In genomic region chr12:26271024-26271423, GRCh38 we compare ENCODE assay signal across 1 cellular context.
TF ChIP-seq lines count a peak whose summit lies in the region.

No MANE protein-coding gene starts in this region.

TF ChIP-seq in K562, 482 proteins besides CTCF, POLR2A, EP300 and RAD21 (continued from another document and continues in another):
- TF ChIP-seq ZBTB2 (IDR thresholded peaks at IDR 0.05) (no peak), ELF1 (tag; IDR thresholded peaks at IDR 0.05) (peak; percentile 81), GATAD2B (IDR thresholded peaks at IDR 0.05; ENCODE audit: borderline replicate concordance) (peak; percentile 76; the same call in 1 of the 2 replicates), ZNF274 (IDR thresholded peaks at IDR 0.05; ENCODE audit: borderline replicate concordance, low read depth, low read length) (no peak), RBM39 (optimal IDR thresholded peaks at IDR 0.05; ENCODE audit: low read depth, low read length) (no peak), PHB2 (IDR thresholded peaks at IDR 0.05; ENCODE audit: low read depth) (no peak), ETV1 (tag; conservative IDR thresholded peaks at IDR 0.05; ENCODE audit: low read depth) (peak; percentile 72), KDM1A (IDR thresholded peaks at IDR 0.05) (0 out of 4 replicates have a peak, but pooled peaks have one; percentile 24 to 41), NFIX (CRISPR knock-in tag; IDR thresholded peaks at IDR 0.05; ENCODE audit: low read depth) (no peak), JUNB (CRISPR knock-in tag; conservative IDR thresholded peaks at IDR 0.05) (0 out of 2 replicates have a peak, but pooled peaks have one; percentile 30), GTF3C2 (IDR thresholded peaks at IDR 0.05; ENCODE audit: borderline replicate concordance, extremely low read depth, insufficient read length) (no peak), DACH1 (IDR thresholded peaks at IDR 0.05; ENCODE audit: partially characterized antibody) (peak; percentile 9), EZH2 (IDR thresholded peaks at IDR 0.05; ENCODE audit: borderline replicate concordance, low read depth, low read length) (no peak), TBL1XR1 (IDR thresholded peaks at IDR 0.05; ENCODE audit: low read length in 2 of 2) (peak in 1 of 2 experiments; percentile 71; a peak in 2 of 4 replicates), CTBP1 (IDR thresholded peaks at IDR 0.05; ENCODE audit: borderline replicate concordance) (peak; percentile 73), ZFP36 (IDR thresholded peaks at IDR 0.05; ENCODE audit: low read depth, low read length, partially characterized antibody) (no peak), MYNN (IDR thresholded peaks at IDR 0.05) (no peak), MYNN (CRISPR knock-in tag; IDR thresholded peaks at IDR 0.05) (no peak), FOSL1 (tag; conservative IDR thresholded peaks at IDR 0.05) (peak; percentile 84), CLOCK (CRISPR knock-in tag; IDR thresholded peaks at IDR 0.05; ENCODE audit: borderline replicate concordance) (no peak), CBFA2T3 (IDR thresholded peaks at IDR 0.05) (no peak; the same call in 1 of the 2 replicates), ZNF280A (IDR thresholded peaks at IDR 0.05; ENCODE audit: low read depth, partially characterized antibody) (no peak), KLF13 (tag; IDR thresholded peaks at IDR 0.05; ENCODE audit: borderline replicate concordance, low read depth) (no peak), RCOR1 (IDR thresholded peaks at IDR 0.05; ENCODE audit: borderline replicate concordance in 1 of 2, low read depth in 2 of 2, low read length in 2 of 2) (peak in 1 of 2 experiments; percentile 52; a peak in 1 of 4 replicates), ATF1 (CRISPR knock-in tag; IDR thresholded peaks at IDR 0.05) (no peak), ATF1 (tag; IDR thresholded peaks at IDR 0.05) (peak; percentile 43; the same call in 1 of the 2 replicates), NCOR1 (IDR thresholded peaks at IDR 0.05) (peak; percentile 27; the same call in 1 of the 2 replicates), TEAD4 (IDR thresholded peaks at IDR 0.05; ENCODE audit: low read length) (peak; percentile 57; the same call in 1 of the 2 replicates), TEAD4 (CRISPR knock-in tag; IDR thresholded peaks at IDR 0.05; ENCODE audit: borderline replicate concordance) (no peak), JUND (IDR thresholded peaks at IDR 0.05; ENCODE audit: borderline replicate concordance, low read depth, low read length) (peak; percentile 86), JUND (tag; IDR thresholded peaks at IDR 0.05; ENCODE audit: borderline replicate concordance, low read depth, low read length) (peak; percentile 84; the same call in 2 of the 3 replicates), TEAD1 (CRISPR knock-in tag; IDR thresholded peaks at IDR 0.05) (peak in 1 of 2 experiments; percentile 68; a peak in 2 of 4 replicates), CEBPG (CRISPR knock-in tag; IDR thresholded peaks at IDR 0.05) (no peak), CEBPG (tag; conservative IDR thresholded peaks at IDR 0.05 in 1 of 2, IDR thresholded peaks at IDR 0.05 in 1 of 2) (peak; percentile 66 to 86; a peak in 3 of 4 replicates), NR2C1 (IDR thresholded peaks at IDR 0.05) (no peak), NR2C1 (tag; IDR thresholded peaks at IDR 0.05) (no peak), ZNF79 (CRISPR knock-in tag; IDR thresholded peaks at IDR 0.05; ENCODE audit: low read depth) (peak; percentile 86), ZNF318 (IDR thresholded peaks at IDR 0.05; ENCODE audit: borderline replicate concordance in 1 of 2, low read depth in 1 of 2) (0 out of 4 replicates have a peak, but pooled peaks of 1 of the 2 experiments have one; percentile 26), ARNT (IDR thresholded peaks at IDR 0.05) (no peak), CHD2 (IDR thresholded peaks at IDR 0.05; ENCODE audit: low read depth, low read length) (no peak), ATF4 (CRISPR knock-in tag; IDR thresholded peaks at IDR 0.05) (no peak), ZEB2 (IDR thresholded peaks at IDR 0.05) (peak; percentile 65; the same call in 1 of the 2 replicates), SMC3 (conservative IDR thresholded peaks at IDR 0.05; ENCODE audit: insufficient read depth, low read depth, low read length) (no peak), TAF7 (tag; IDR thresholded peaks at IDR 0.05) (no peak), BHLHE40 (IDR thresholded peaks at IDR 0.05; ENCODE audit: low read length) (peak; percentile 46; the same call in 1 of the 2 replicates), STAT5A (IDR thresholded peaks at IDR 0.05; ENCODE audit: borderline replicate concordance, low read length) (no peak), SMARCC2 (IDR thresholded peaks at IDR 0.05; ENCODE audit: low read depth) (peak; percentile 72), ZFP1 (CRISPR knock-in tag; IDR thresholded peaks at IDR 0.05) (no peak), ATF3 (IDR thresholded peaks at IDR 0.05) (peak; percentile 88), ATF3 (CRISPR knock-in tag; conservative IDR thresholded peaks at IDR 0.05) (no peak), ATF7 (IDR thresholded peaks at IDR 0.05) (peak; percentile 44; the same call in 1 of the 2 replicates), SMAD4 (CRISPR knock-in tag; conservative IDR thresholded peaks at IDR 0.05) (peak; percentile 65; the same call in 1 of the 2 replicates)
